ENCODE assay signal across 26 cellular contexts in the genomic region with DNA sequence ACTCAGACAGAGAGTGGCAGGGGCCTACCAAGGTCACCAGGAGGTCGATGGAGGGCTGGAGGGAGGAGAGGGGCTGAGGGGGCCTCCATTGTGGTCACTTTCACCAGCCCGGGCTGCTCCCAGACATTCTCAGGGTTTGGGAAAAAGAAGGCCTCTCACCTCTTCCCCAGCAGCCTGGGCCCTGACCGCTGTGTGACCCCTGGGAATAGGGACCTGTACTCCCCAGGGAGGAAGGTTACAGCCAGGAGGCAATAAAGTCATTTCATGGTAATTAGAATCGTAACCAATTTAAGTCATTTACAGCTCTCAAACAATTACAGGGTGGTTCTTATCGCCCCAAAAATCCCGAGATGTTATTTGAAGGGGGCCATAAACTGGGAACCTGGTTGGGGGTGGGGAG. TPM values are rescaled to one million over a fixed set of nuclear protein-coding genes. Genes with fewer than 3 reads are reported as not detected.
"Had no signal": no experiment of that assay in that cellular context is flagged by ENCODE, and none has a peak within 500 bp of the region (broad histone marks: within the 10 kb centered on the region; RNA-seq: fewer than 3 reads in every experiment).

No MANE protein-coding gene starts in this region.

- H3K4me3 ChIP-seq: coronary artery, heart right ventricle, left ventricle myocardium inferior, lower lobe of right lung, sigmoid colon, skin epidermis, suprapubic skin, thyroid gland, upper lobe of left lung, uterus had no signal

- H3K27ac ChIP-seq: coronary artery, heart right ventricle, left ventricle myocardium inferior, lower lobe of right lung, neutrophil, sigmoid colon, skin epidermis, suprapubic skin, thyroid gland, upper lobe of left lung, uterus had no signal

- H3K27me3 ChIP-seq: neutrophil, suprapubic skin, thyroid gland, upper lobe of left lung, uterus had no signal

- H3K9me3 ChIP-seq: lower lobe of right lung, neutrophil, suprapubic skin, thyroid gland, upper lobe of left lung, uterus had no signal

- H3K36me3 ChIP-seq: heart right ventricle, left ventricle myocardium inferior, lower lobe of right lung, neutrophil, sigmoid colon, suprapubic skin, thyroid gland, upper lobe of left lung, uterus had no signal

- H3K4me1 ChIP-seq: heart right ventricle, left ventricle myocardium inferior, lower lobe of right lung, sigmoid colon, suprapubic skin, thyroid gland, upper lobe of left lung, uterus had no signal

- DNase-seq: effector CD4-positive, alpha-beta T cell; heart right ventricle; left ventricle myocardium inferior; lower lobe of right lung; midbrain; naive thymus-derived CD4-positive, alpha-beta T cell; sigmoid colon; stimulated activated CD4-positive, alpha-beta T cell treated with anti-CD3 and anti-CD28 coated beads, Interleukin-12 subunit alpha, Interleukin-12 subunit beta, amount 100 ng/mL, for 4 hours; stimulated activated CD4-positive, alpha-beta T cell treated with anti-CD3 and anti-CD28 coated beads, Interleukin-2, amount 100 ng/mL, for 48 hours; stimulated activated naive CD8-positive, alpha-beta T cell treated with anti-CD3 and anti-CD28 coated beads, Interleukin-15, Interleukin-2, amounts not matched to agents 100 U/mL and 50 U/mL, for 24 hours; thyroid gland; upper lobe of left lung; uterus had no signal

RNA-seq across cellular contexts. Expression of gene ISX, which starts 37.8 kb away (rescaled TPM):
- total RNA-seq: cerebellum; dermis microvascular lymphatic vessel endothelial cell; esophagus mucosa; fibroblast of lung; frontal cortex; heart right ventricle; left ventricle myocardium inferior; lower lobe of right lung; naive thymus-derived CD4-positive, alpha-beta T cell; osteoblast; pulmonary artery endothelial cell; suprapubic skin; thyroid gland; upper lobe of left lung had no signal
- polyA plus RNA-seq: fibroblast of lung; heart right ventricle; keratinocyte; naive thymus-derived CD4-positive, alpha-beta T cell; neural cell had no signal
